Comparison of ENCODE assay signal across 8 cellular contexts in genomic region chr19:5130371-5131030, GRCh38.
DNase-seq lines count a peak whose midpoint lies in the region; ATAC-seq and TF ChIP-seq lines count a peak whose summit lies in the region.

No MANE protein-coding gene starts in this region.

- POLR2A ChIA-PET in activated CD4-positive, alpha-beta T cell treated with anti-CD3 and anti-CD28 coated beads, Interleukin-2, amount 10 ng/mL, durations not matched to agents 7 days and 5 days (lab: Charles Lee): no interaction called here

- CTCF ChIA-PET in activated CD4-positive, alpha-beta T cell treated with anti-CD3 and anti-CD28 coated beads, Interleukin-2, amount 10 ng/mL, durations not matched to agents 7 days and 5 days (lab: Charles Lee): interaction anchor here (0.5 to 0.6 kb wide), 2 partner anchors 97 to 137 kb away, joined by 3 to 5 read pairs; no protein-coding TSS in a partner anchor

- no peaks in the 10 kb centered on the region for H3K36me3 Mint-ChIP-seq in activated CD4-positive, alpha-beta T cell treated with anti-CD3 and anti-CD28 coated beads, Interleukin-2, amount 10 ng/mL, durations not matched to agents 7 days and 5 days (ENCODE audit: low read depth)
- H3K36me3 Mint-ChIP-seq in mesothelial cell of epicardium: peaks cover 4% of the 10 kb centered on the region

- peak; percentile 35 for DNase-seq in activated CD4-positive, alpha-beta T cell treated with anti-CD3 and anti-CD28 coated beads, Interleukin-2, amount 10 ng/mL, durations not matched to agents 7 days and 5 days
- DNase-seq in mesothelial cell of epicardium (ENCODE audit: low spot score in 2 of 2, unreplicated experiment in 2 of 2): no peak
- no peak for DNase-seq in NCI-H187 treated with DMSO at 0.1 percent for 48 hours (lab: John Stamatoyannopoulos, UW)
- DNase-seq in GF-D8 (lab: John Stamatoyannopoulos, UW): no peak
- DNase-seq in COLO668 (lab: John Stamatoyannopoulos, UW; ENCODE audit: unreplicated experiment): no peak

- no peaks in the 10 kb centered on the region for H3K27me3 Mint-ChIP-seq in activated CD4-positive, alpha-beta T cell treated with anti-CD3 and anti-CD28 coated beads, Interleukin-2, amount 10 ng/mL, durations not matched to agents 7 days and 5 days
- H3K27me3 Mint-ChIP-seq in mesothelial cell of epicardium (ENCODE audit: low read depth): no peaks in the 10 kb centered on the region

- H3K4me1 Mint-ChIP-seq in activated CD4-positive, alpha-beta T cell treated with anti-CD3 and anti-CD28 coated beads, Interleukin-2, amount 10 ng/mL, durations not matched to agents 7 days and 5 days: peaks cover 26% of the 10 kb centered on the region
- H3K4me1 Mint-ChIP-seq in mesothelial cell of epicardium: peaks cover 67% of the 10 kb centered on the region

- ATAC-seq in GM18498 (IDR thresholded peaks at IDR 0.05; ENCODE audit: unreplicated experiment): peak; percentile 53
- ATAC-seq in HG02798 (IDR thresholded peaks at IDR 0.05; ENCODE audit: poor library complexity, unreplicated experiment): peak; percentile 45
- ATAC-seq in HG03469 (IDR thresholded peaks at IDR 0.05; ENCODE audit: unreplicated experiment): no peak

- peak overlapping the region; percentile 22 for H3K4me3 Mint-ChIP-seq in activated CD4-positive, alpha-beta T cell treated with anti-CD3 and anti-CD28 coated beads, Interleukin-2, amount 10 ng/mL, durations not matched to agents 7 days and 5 days
- no peak overlapping the region for H3K4me3 Mint-ChIP-seq in mesothelial cell of epicardium

- no peak for TF ChIP-seq CTCF in mesothelial cell of epicardium (IDR thresholded peaks at IDR 0.05; ENCODE audit: unreplicated experiment)

- H3K27ac Mint-ChIP-seq in activated CD4-positive, alpha-beta T cell treated with anti-CD3 and anti-CD28 coated beads, Interleukin-2, amount 10 ng/mL, durations not matched to agents 7 days and 5 days: peak overlapping the region; percentile 84
- peak overlapping the region; percentile 96 for H3K27ac Mint-ChIP-seq in mesothelial cell of epicardium

- no peaks in the 10 kb centered on the region for H3K9me3 Mint-ChIP-seq in activated CD4-positive, alpha-beta T cell treated with anti-CD3 and anti-CD28 coated beads, Interleukin-2, amount 10 ng/mL, durations not matched to agents 7 days and 5 days
- H3K9me3 Mint-ChIP-seq in mesothelial cell of epicardium: no peaks in the 10 kb centered on the region
